ENCODE assay signal across 14 cellular contexts in genomic region chr22:41672780-41673509, GRCh38. TPM values are rescaled to one million over a fixed set of nuclear protein-coding genes. Genes with fewer than 3 reads are reported as not detected.
DNase-seq lines count a peak whose midpoint lies in the region; ATAC-seq and TF ChIP-seq lines count a peak whose summit lies in the region.
"Had no signal": no experiment of that assay in that cellular context is flagged by ENCODE, and none has a peak within 500 bp of the region (broad histone marks: within the 10 kb centered on the region; RNA-seq: fewer than 3 reads in every experiment).

No MANE protein-coding gene starts in this region.

- peak; percentile 40 for TF ChIP-seq CTCF in left ventricle myocardium inferior (IDR thresholded peaks at IDR 0.05; ENCODE audit: borderline replicate concordance)
- TF ChIP-seq CTCF in fibroblast of pulmonary artery (IDR thresholded peaks at IDR 0.05; ENCODE audit: low read length, missing control alignments): peak; percentile 45
- peak; percentile 15 for TF ChIP-seq CTCF in upper lobe of right lung (IDR thresholded peaks at IDR 0.05)
- TF ChIP-seq CTCF in omental fat pad (IDR thresholded peaks at IDR 0.05): no peak

- no peaks in the 10 kb centered on the region for H3K27me3 ChIP-seq in left ventricle myocardium inferior (ENCODE audit: low read depth)
- no peaks in the 10 kb centered on the region for H3K27me3 ChIP-seq in SJSA1 (replicated peaks)
- H3K27me3 ChIP-seq in upper lobe of right lung: no peaks in the 10 kb centered on the region
- H3K27me3 ChIP-seq: BLaER1 treated with 17β-estradiol and CSF1 and Interleukin-3, amounts not matched to agents 10 nM and 100 nM had no signal

- H3K4me1 ChIP-seq in left ventricle myocardium inferior (peaks cover 35% of the 10 kb centered on the region), SJSA1 (replicated peaks) (peaks cover 53% of the 10 kb centered on the region), upper lobe of right lung (no peaks in the 10 kb centered on the region)

- no peak overlapping the region for H3K4me3 ChIP-seq in left ventricle myocardium inferior
- H3K4me3 ChIP-seq in SJSA1: no peak overlapping the region
- no peak overlapping the region for H3K4me3 ChIP-seq in fibroblast of pulmonary artery (replicated peaks; ENCODE audit: low read depth, low read length)
- H3K4me3 ChIP-seq in upper lobe of right lung: no peak overlapping the region
- H3K4me3 ChIP-seq: BLaER1 treated with 17β-estradiol and CSF1 and Interleukin-3, amounts not matched to agents 10 nM and 100 nM; lower lobe of right lung had no signal

- no peaks in the 10 kb centered on the region for H3K9me3 ChIP-seq in left ventricle myocardium inferior (replicated peaks)
- H3K9me3 ChIP-seq in SJSA1 (replicated peaks): no peaks in the 10 kb centered on the region
- H3K9me3 ChIP-seq in upper lobe of right lung: no peaks in the 10 kb centered on the region
- H3K9me3 ChIP-seq: BLaER1 treated with 17β-estradiol and CSF1 and Interleukin-3, amounts not matched to agents 10 nM and 100 nM; lower lobe of right lung had no signal

- H3K27ac ChIP-seq in left ventricle myocardium inferior (replicated peaks) (no peak overlapping the region), SJSA1 (peak overlapping the region; percentile 97), upper lobe of right lung (no peak overlapping the region)
- H3K27ac ChIP-seq: BLaER1 treated with 17β-estradiol and CSF1 and Interleukin-3, amounts not matched to agents 10 nM and 100 nM; lower lobe of right lung had no signal

- ATAC-seq in left ventricle myocardium superior (no peak), upper lobe of right lung (no peak), omental fat pad (ENCODE audit: low FRiP score) (no peak)
- ATAC-seq: stimulated activated naive CD8-positive, alpha-beta T cell treated with anti-CD3 and anti-CD28 coated beads, Interleukin-15, Interleukin-2, amounts not matched to agents 100 U/mL and 50 U/mL, for 24 hours had no signal

- intact Hi-C loops in left ventricle myocardium inferior (cut with micrococcal nuclease): no loop called here
- intact Hi-C loops in left ventricle myocardium superior (cut with micrococcal nuclease): no loop called here
- intact Hi-C loops in upper lobe of right lung (cut with DNase I): no loop called here

- DNase-seq in left ventricle myocardium inferior: no peak
- no peak for DNase-seq in left ventricle myocardium superior
- DNase-seq in SJSA1 (ENCODE audit: low read depth in 1 of 2, low spot score in 2 of 2): peak in 1 of 2 experiments; percentile 47
- DNase-seq in fibroblast of pulmonary artery (ENCODE audit: low read depth): no peak
- DNase-seq in upper lobe of right lung: no peak
- DNase-seq in activated CD8-positive, alpha-beta memory T cell treated with anti-CD3 and anti-CD28 coated beads for 24 hours: no peak
- DNase-seq in omental fat pad (ENCODE audit: low spot score): no peak
- DNase-seq in glomerular visceral epithelial cell (ENCODE audit: extremely low spot score): no peak
- DNase-seq: activated T-cell treated with anti-CD3 and anti-CD28 coated beads, Interleukin-2, amount 50 U/mL, for 48 hours; effector CD8-positive, alpha-beta T cell; stimulated activated naive CD8-positive, alpha-beta T cell treated with anti-CD3 and anti-CD28 coated beads, Interleukin-15, Interleukin-2, amounts not matched to agents 100 U/mL and 50 U/mL, for 24 hours; T-cell had no signal

- H3K36me3 ChIP-seq in left ventricle myocardium inferior (peaks cover 21% of the 10 kb centered on the region), SJSA1 (peaks cover 48% of the 10 kb centered on the region), upper lobe of right lung (peaks cover 44% of the 10 kb centered on the region)

RNA-seq across cellular contexts. Expression of gene SNU13, which starts 15.7 kb away (rescaled TPM):
- total RNA-seq in left ventricle myocardium inferior (197 TPM), left ventricle myocardium superior (229 TPM), upper lobe of right lung (111 TPM), omental fat pad (100 to 1,000 TPM in 3 of 4 donors, 10 to 100 TPM in 1; 99.0 to 169 (median 126) TPM)
- total RNA-seq in SJSA1 (2014; rRNA removed; shearing (Covaris generic)): 109 and 179 TPM in 2 replicates

RNA-seq across cellular contexts. Expression of gene MEI1, which starts 26.4 kb away (rescaled TPM):
- 0.74 TPM for total RNA-seq in left ventricle myocardium inferior
- total RNA-seq in left ventricle myocardium superior: 0.57 TPM
- 0.08 TPM in 1 of 2 replicates, not detected in the other for total RNA-seq in SJSA1 (2014; rRNA removed; shearing (Covaris generic))
- total RNA-seq in upper lobe of right lung: 2.3 TPM
- 10 to 100 TPM in 1 of 4 donors, 1 to 10 TPM in 3; 2.3 to 16.9 (median 2.6) TPM for total RNA-seq in omental fat pad

RNA-seq across cellular contexts. Expression of gene XRCC6, which starts 51.9 kb away (rescaled TPM):
- total RNA-seq in left ventricle myocardium inferior: 155 TPM
- 172 TPM for total RNA-seq in left ventricle myocardium superior
- total RNA-seq in SJSA1 (2014; rRNA removed; shearing (Covaris generic)): 540 and 624 TPM in 2 replicates
- 160 TPM for total RNA-seq in upper lobe of right lung
- total RNA-seq in omental fat pad: 100 to 1,000 TPM; 168 to 191 (median 181) TPM

RNA-seq across cellular contexts. Expression of gene DESI1, which starts 52.1 kb away (rescaled TPM):
- total RNA-seq in left ventricle myocardium inferior: 46.2 TPM
- 53.6 TPM for total RNA-seq in left ventricle myocardium superior
- 12.2 and 33.3 TPM in 2 replicates for total RNA-seq in SJSA1 (2014; rRNA removed; shearing (Covaris generic))
- total RNA-seq in upper lobe of right lung: 29.5 TPM
- 10 to 100 TPM; 16.0 to 22.1 (median 19.5) TPM for total RNA-seq in omental fat pad

Comparison
In these comparisons a context has a peak if more than half of its experiments do, and no peak if none do; other contexts are left out.
1. CTCF ChIP-seq: peak in left ventricle myocardium inferior (single experiment), fibroblast of pulmonary artery (single experiment) and upper lobe of right lung (single experiment); none in omental fat pad (0 of 3).